Comparison of ENCODE assay signal across 17 cellular contexts in the genomic region with DNA sequence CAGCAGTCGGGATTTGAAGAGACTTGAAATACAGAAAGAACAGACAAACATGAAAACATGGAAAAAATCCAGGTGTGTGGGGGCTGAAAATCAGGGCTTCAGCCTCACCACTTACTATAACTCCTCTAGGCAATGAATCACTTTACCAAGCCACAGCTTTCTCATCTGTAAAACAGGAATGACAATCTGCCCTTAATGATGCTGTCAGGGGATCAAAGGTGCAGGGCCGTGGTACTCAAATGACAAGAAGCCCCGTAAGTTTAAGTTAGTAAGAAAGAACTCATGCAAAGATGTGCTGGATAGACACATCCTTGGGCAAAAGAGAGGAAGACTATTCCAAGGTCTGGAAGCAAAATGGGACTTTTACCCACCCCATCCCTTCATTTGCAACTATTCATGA. TPM values are rescaled to one million over a fixed set of nuclear protein-coding genes. Genes with fewer than 3 reads are reported as not detected.
A peak's percentile ranks its signal among the peaks of the same experiment; 100 is the strongest.
DNase-seq lines count a peak whose midpoint lies in the region; ATAC-seq and TF ChIP-seq lines count a peak whose summit lies in the region.
"Had no signal": no experiment of that assay in that cellular context is flagged by ENCODE, and none has a peak within 500 bp of the region (broad histone marks: within the 10 kb centered on the region; RNA-seq: fewer than 3 reads in every experiment).

No MANE protein-coding gene starts in this region.

- in situ Hi-C loops in G401 (cut with HindIII; ENCODE audit: low sequenced_read_pairs), result no loop called here

- CTCF ChIA-PET in activated CD8-positive, alpha-beta T cell treated with anti-CD3 and anti-CD28 coated beads for 36 hours (lab: Charles Lee), result interaction anchor here (0.5 to 6.0 kb wide), 3 partner anchors 9 to 403 kb away, joined by 3 to 76 read pairs (median 4); no protein-coding TSS in a partner anchor
- CTCF ChIA-PET in activated CD8-positive, alpha-beta T cell treated with anti-CD3 and anti-CD28 coated beads, Interleukin-2, amount 10 ng/mL, durations not matched to agents 7 days and 5 days (lab: Charles Lee), result interaction anchor here (1.2 to 5.1 kb wide), 4 partner anchors 9 to 139 kb away, joined by 3 to 45 read pairs (median 4); a partner anchor contains a TSS
- CTCF ChIA-PET in CD4-positive, alpha-beta T cell (lab: Charles Lee), result no interaction called here

- ATAC-seq in activated CD8-positive, alpha-beta T cell treated with anti-CD3 and anti-CD28 coated beads for 36 hours, result no peak
- ATAC-seq in activated CD8-positive, alpha-beta T cell treated with anti-CD3 and anti-CD28 coated beads, Interleukin-2, amount 10 ng/mL, durations not matched to agents 7 days and 5 days, result no peak
- ATAC-seq in CD4-positive, alpha-beta T cell (ENCODE audit: poor library complexity), result no peak
- ATAC-seq in T-helper 17 cell (no peak), naive B cell (ENCODE audit: low read depth in 2 of 2) (no peak), GM21381 (IDR thresholded peaks at IDR 0.05; ENCODE audit: unreplicated experiment) (no peak)
- ATAC-seq: HCT116, PC-3 had no signal

- TF ChIP-seq CTCF in activated CD8-positive, alpha-beta T cell treated with anti-CD3 and anti-CD28 coated beads for 36 hours (IDR thresholded peaks at IDR 0.05), result no peak
- TF ChIP-seq CTCF in CD4-positive, alpha-beta T cell (IDR thresholded peaks at IDR 0.05), result no peak

- H3K4me1 Mint-ChIP-seq in activated CD8-positive, alpha-beta T cell treated with anti-CD3 and anti-CD28 coated beads for 36 hours (ENCODE audit: low read depth), result peaks cover 22% of the 10 kb centered on the region
- H3K4me1 Mint-ChIP-seq in activated CD8-positive, alpha-beta T cell treated with anti-CD3 and anti-CD28 coated beads, Interleukin-2, amount 10 ng/mL, durations not matched to agents 7 days and 5 days (ENCODE audit: low read depth), result peaks cover 15% of the 10 kb centered on the region
- H3K4me1 Mint-ChIP-seq in CD4-positive, alpha-beta T cell (ENCODE audit: low read depth), result peaks cover 18% of the 10 kb centered on the region
- H3K4me1 Mint-ChIP-seq in T-helper 17 cell (peaks cover 4% of the 10 kb centered on the region), naive B cell (peaks cover 19 to 24% (median 22%) of the 10 kb centered on the region in 3 donors)

- H3K27me3 Mint-ChIP-seq in activated CD8-positive, alpha-beta T cell treated with anti-CD3 and anti-CD28 coated beads for 36 hours, result no peaks in the 10 kb centered on the region
- no peaks in the 10 kb centered on the region for H3K27me3 Mint-ChIP-seq in activated CD8-positive, alpha-beta T cell treated with anti-CD3 and anti-CD28 coated beads, Interleukin-2, amount 10 ng/mL, durations not matched to agents 7 days and 5 days (ENCODE audit: low read depth)
- H3K27me3 Mint-ChIP-seq in CD4-positive, alpha-beta T cell, result no peaks in the 10 kb centered on the region
- H3K27me3 Mint-ChIP-seq in T-helper 17 cell (no peaks in the 10 kb centered on the region), naive B cell (no peaks in the 10 kb centered on the region)

- no peak for DNase-seq in activated CD8-positive, alpha-beta T cell treated with anti-CD3 and anti-CD28 coated beads for 36 hours
- DNase-seq in activated CD8-positive, alpha-beta T cell treated with anti-CD3 and anti-CD28 coated beads, Interleukin-2, amount 10 ng/mL, durations not matched to agents 7 days and 5 days, result no peak
- no peak for DNase-seq in CD4-positive, alpha-beta T cell
- DNase-seq in T-helper 17 cell (no peak), naive B cell (no peak), glomerular visceral epithelial cell (ENCODE audit: extremely low spot score) (no peak), G401 (ENCODE audit: low spot score) (no peak)
- DNase-seq: DND-41, GF-D8, NCI-H1048, NCI-H146, NCI-H345, NCI-H69, PC-3 had no signal

- peak overlapping the region; percentile 11 for H3K27ac Mint-ChIP-seq in activated CD8-positive, alpha-beta T cell treated with anti-CD3 and anti-CD28 coated beads for 36 hours
- no peak overlapping the region for H3K27ac Mint-ChIP-seq in activated CD8-positive, alpha-beta T cell treated with anti-CD3 and anti-CD28 coated beads, Interleukin-2, amount 10 ng/mL, durations not matched to agents 7 days and 5 days
- H3K27ac Mint-ChIP-seq in CD4-positive, alpha-beta T cell, result peak overlapping the region; percentile 10
- H3K27ac Mint-ChIP-seq in T-helper 17 cell (peak overlapping the region; percentile 72), naive B cell (peak overlapping the region in 4 of 6 donors; percentile 53 to 84 (median 64))

- H3K36me3 Mint-ChIP-seq in activated CD8-positive, alpha-beta T cell treated with anti-CD3 and anti-CD28 coated beads for 36 hours (ENCODE audit: low read depth), result peaks cover 12% of the 10 kb centered on the region
- peaks cover 42% of the 10 kb centered on the region for H3K36me3 Mint-ChIP-seq in activated CD8-positive, alpha-beta T cell treated with anti-CD3 and anti-CD28 coated beads, Interleukin-2, amount 10 ng/mL, durations not matched to agents 7 days and 5 days (ENCODE audit: low read depth)
- peaks cover 37% of the 10 kb centered on the region for H3K36me3 Mint-ChIP-seq in CD4-positive, alpha-beta T cell (ENCODE audit: low read depth)
- H3K36me3 Mint-ChIP-seq in T-helper 17 cell (ENCODE audit: low read depth) (no peaks in the 10 kb centered on the region), naive B cell (peaks cover 0 to 5% of the 10 kb centered on the region in 2 donors)

- intact Hi-C loops in activated CD8-positive, alpha-beta T cell treated with anti-CD3 and anti-CD28 coated beads for 36 hours (cut with micrococcal nuclease), result loop anchor here (5.0 kb wide), 4 partner anchors 84 to 314 kb away; a partner anchor contains a TSS
- intact Hi-C loops in CD4-positive, alpha-beta T cell (cut with DNase I, micrococcal nuclease), result loop anchor here (5.0 to 10.0 kb wide), 4 partner anchors 219 to 1234 kb away; a partner anchor contains a TSS

- no peaks in the 10 kb centered on the region for H3K27me3 ChIP-seq in CD4-positive, alpha-beta T cell (ENCODE audit: control insufficient read depth, insufficient read depth, low read length)

- POLR2A ChIA-PET in activated CD8-positive, alpha-beta T cell treated with anti-CD3 and anti-CD28 coated beads for 36 hours (lab: Charles Lee), result interaction anchor here (1.0 kb wide), 1 partner anchor 9 kb away, joined by 3 read pairs; no protein-coding TSS in a partner anchor
- POLR2A ChIA-PET in activated CD8-positive, alpha-beta T cell treated with anti-CD3 and anti-CD28 coated beads, Interleukin-2, amount 10 ng/mL, durations not matched to agents 7 days and 5 days (lab: Charles Lee), result no interaction called here
- POLR2A ChIA-PET in CD4-positive, alpha-beta T cell (lab: Charles Lee), result interaction anchor here (1.5 kb wide), 1 partner anchor 132 kb away, joined by 3 read pairs; no protein-coding TSS in a partner anchor

- H3K9me3 Mint-ChIP-seq in activated CD8-positive, alpha-beta T cell treated with anti-CD3 and anti-CD28 coated beads for 36 hours, result no peaks in the 10 kb centered on the region
- H3K9me3 Mint-ChIP-seq in activated CD8-positive, alpha-beta T cell treated with anti-CD3 and anti-CD28 coated beads, Interleukin-2, amount 10 ng/mL, durations not matched to agents 7 days and 5 days (ENCODE audit: insufficient read depth), result no peaks in the 10 kb centered on the region
- H3K9me3 Mint-ChIP-seq in CD4-positive, alpha-beta T cell, result no peaks in the 10 kb centered on the region
- no peaks in the 10 kb centered on the region for H3K9me3 Mint-ChIP-seq in naive B cell
- H3K9me3 Mint-ChIP-seq: CD14-positive monocyte had no signal

- H3K4me3 Mint-ChIP-seq in activated CD8-positive, alpha-beta T cell treated with anti-CD3 and anti-CD28 coated beads for 36 hours, result no peak overlapping the region
- no peak overlapping the region for H3K4me3 Mint-ChIP-seq in activated CD8-positive, alpha-beta T cell treated with anti-CD3 and anti-CD28 coated beads, Interleukin-2, amount 10 ng/mL, durations not matched to agents 7 days and 5 days
- no peak overlapping the region for H3K4me3 Mint-ChIP-seq in CD4-positive, alpha-beta T cell
- no peak overlapping the region for H3K4me3 Mint-ChIP-seq in T-helper 17 cell
- peak overlapping the region in 1 of 8 donors; percentile 9 for H3K4me3 Mint-ChIP-seq in naive B cell
- H3K4me3 Mint-ChIP-seq: CD14-positive monocyte had no signal

- H3K27ac ChIP-seq in CD4-positive, alpha-beta T cell (ENCODE audit: low read depth, low read length), result no peak overlapping the region

- no peaks in the 10 kb centered on the region for H3K9me3 ChIP-seq in CD4-positive, alpha-beta T cell (ENCODE audit: control insufficient read depth, low read length)
- H3K9me3 ChIP-seq in T-helper 17 cell (ENCODE audit: control insufficient read depth, low read length, poor library complexity, severe bottlenecking), result no peaks in the 10 kb centered on the region

RNA-seq across cellular contexts. Expression of a gene that starts 34.7 kb away (rescaled TPM):
- total RNA-seq in activated CD8-positive, alpha-beta T cell treated with anti-CD3 and anti-CD28 coated beads for 36 hours, result 10 to 100 TPM; 68.8 to 68.9 TPM
- total RNA-seq in activated CD8-positive, alpha-beta T cell treated with anti-CD3 and anti-CD28 coated beads, Interleukin-2, amount 10 ng/mL, durations not matched to agents 7 days and 5 days, result 10 to 100 TPM; 90.0 to 90.9 TPM
- 10 to 100 TPM; 58.7 to 64.7 TPM for total RNA-seq in CD4-positive, alpha-beta T cell
- 10 to 100 TPM; 60.6 to 71.2 TPM for total RNA-seq in T-helper 17 cell
- 10 to 100 TPM; 23.2 to 32.3 (median 31.6) TPM for polyA plus RNA-seq in naive B cell (ENCODE audit: low read depth in 6 of 6)
- 19.0 and 19.1 TPM in 2 replicates for total RNA-seq in G401 (2014; rRNA removed; shearing (Covaris generic))

RNA-seq across cellular contexts. Expression of a gene that starts 44.3 kb away (rescaled TPM):
- total RNA-seq in activated CD8-positive, alpha-beta T cell treated with anti-CD3 and anti-CD28 coated beads for 36 hours, result 1 to 10 TPM; 3.0 to 3.2 TPM
- total RNA-seq in activated CD8-positive, alpha-beta T cell treated with anti-CD3 and anti-CD28 coated beads, Interleukin-2, amount 10 ng/mL, durations not matched to agents 7 days and 5 days, result 1 to 10 TPM; 6.3 to 6.7 TPM
- total RNA-seq in CD4-positive, alpha-beta T cell, result 1 to 10 TPM; 4.0 to 4.5 TPM
- 10 to 100 TPM in 1 of 2 donors, 1 to 10 TPM in 1; 9.9 to 10.2 TPM for total RNA-seq in T-helper 17 cell
- polyA plus RNA-seq in naive B cell (ENCODE audit: low read depth in 6 of 6), result 1 to 10 TPM; 4.4 to 5.6 (median 5.0) TPM
- 4.2 and 7.5 TPM in 2 replicates for total RNA-seq in G401 (2014; rRNA removed; shearing (Covaris generic))
